ENCODE assay signal across 1 cellular context in genomic region chr2:219538488-219539294, GRCh38.
TF ChIP-seq lines count a peak whose summit lies in the region.

No MANE protein-coding gene starts in this region.

TF ChIP-seq in H1, 55 proteins besides CTCF, POLR2A, EP300 and RAD21:
- TF ChIP-seq GTF2F1 (IDR thresholded peaks at IDR 0.05; ENCODE audit: borderline replicate concordance, low read depth, low read length): no peak
